ENCODE assay signal across 9 cellular contexts in the genomic region with DNA sequence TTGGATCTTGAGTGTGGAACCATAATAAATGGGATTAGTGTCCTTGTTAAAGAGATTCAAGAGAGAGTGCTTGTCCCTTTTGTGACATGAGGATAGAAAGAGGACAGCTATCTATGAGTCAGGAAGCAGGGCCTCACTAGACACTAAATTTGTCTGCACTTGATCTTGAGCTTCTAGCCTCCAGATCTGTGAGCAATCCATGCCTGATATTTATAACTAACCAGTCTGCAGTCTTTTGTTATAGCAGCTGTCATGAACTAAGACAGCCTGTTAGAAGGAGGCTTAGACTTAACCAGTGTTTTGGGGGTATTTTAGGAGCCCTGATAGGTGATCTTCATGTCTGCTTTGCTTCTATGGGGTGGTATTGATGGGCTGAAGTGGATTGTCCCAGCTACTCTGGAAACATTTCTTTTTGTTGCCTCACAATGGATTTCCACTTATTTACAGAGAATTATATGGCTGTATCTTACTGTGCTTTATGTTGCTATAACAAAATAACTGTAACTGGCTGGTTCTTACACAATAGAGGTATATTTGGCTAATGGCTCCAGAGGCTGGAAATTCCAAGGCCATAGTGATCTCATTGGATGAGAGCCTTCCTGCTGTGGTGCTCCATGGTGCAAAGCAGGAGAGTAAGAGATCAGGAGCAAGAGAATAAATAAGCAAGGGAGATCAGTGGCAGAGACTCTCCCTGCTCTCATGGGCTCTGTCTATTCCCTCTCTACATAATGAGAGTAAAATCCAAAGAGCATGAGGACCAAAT. TPM values are rescaled to one million over a fixed set of nuclear protein-coding genes. Genes with fewer than 3 reads are reported as not detected.
A peak's percentile ranks its signal among the peaks of the same experiment; 100 is the strongest.
DNase-seq lines count a peak whose midpoint lies in the region; ATAC-seq and TF ChIP-seq lines count a peak whose summit lies in the region.
"Had no signal": no experiment of that assay in that cellular context is flagged by ENCODE, and none has a peak within 500 bp of the region (broad histone marks: within the 10 kb centered on the region; RNA-seq: fewer than 3 reads in every experiment).

No MANE protein-coding gene starts in this region.

- peak overlapping the region; percentile 63 for H3K27ac ChIP-seq in colonic mucosa
- H3K27ac ChIP-seq in right lobe of liver, result peak overlapping the region; percentile 77 to 92 (median 85)
- H3K27ac ChIP-seq in stomach, result peak overlapping the region; percentile 73 to 88 (median 82)

- H3K4me1 Mint-ChIP-seq in HFFc6 (ENCODE audit: low read depth), result peaks cover 19% of the 10 kb centered on the region

- TF ChIP-seq POLR2A in right lobe of liver (IDR thresholded peaks at IDR 0.05) (no peak), stomach (IDR thresholded peaks at IDR 0.05) (no peak)

- no peaks in the 10 kb centered on the region for H3K27me3 ChIP-seq in colonic mucosa
- H3K27me3 ChIP-seq in right lobe of liver, result no peaks in the 10 kb centered on the region
- H3K27me3 ChIP-seq in stomach, result no peaks in the 10 kb centered on the region

- no peaks in the 10 kb centered on the region for H3K9me3 Mint-ChIP-seq in HFFc6

- ATAC-seq in right lobe of liver (peak; percentile 51 to 64 (median 58)), GM21526 (IDR thresholded peaks at IDR 0.05; ENCODE audit: low FRiP score, unreplicated experiment) (no peak), HG02798 (IDR thresholded peaks at IDR 0.05; ENCODE audit: poor library complexity, unreplicated experiment) (no peak), GM18517 (IDR thresholded peaks at IDR 0.05; ENCODE audit: unreplicated experiment) (no peak)

- TF ChIP-seq CTCF in HFFc6 (IDR thresholded peaks at IDR 0.05) (no peak), colonic mucosa (IDR thresholded peaks at IDR 0.05) (no peak), right lobe of liver (IDR thresholded peaks at IDR 0.05) (no peak), stomach (IDR thresholded peaks at IDR 0.05) (no peak)

- intact Hi-C loops in colonic mucosa (cut with DNase I), result no loop called here
- intact Hi-C loops in right lobe of liver (cut with DNase I), result no loop called here
- intact Hi-C loops in stomach (cut with DNase I; ENCODE audit: low total_unique reads), result no loop called here

- H3K27ac Mint-ChIP-seq in HFFc6, result peak overlapping the region; percentile 89

- DNase-seq in HFFc6, result no peak
- DNase-seq in colonic mucosa, result no peak
- DNase-seq in right lobe of liver, result no peak
- no peak for DNase-seq in stomach
- DNase-seq in 8988T, result no peak
- DNase-seq: activated effector memory CD4-positive, alpha-beta T cell treated with anti-CD3 and anti-CD28 coated beads, Interleukin-2, amount 50 U/mL, for 16 hours had no signal

- peaks cover 4% of the 10 kb centered on the region for H3K27me3 Mint-ChIP-seq in HFFc6 (ENCODE audit: insufficient read depth)

- H3K9ac ChIP-seq in colonic mucosa (ENCODE audit: low read depth in 2 of 2, low read length in 2 of 2), result peak overlapping the region in 1 of 2 donors; percentile 72

- H3K4me3 ChIP-seq in colonic mucosa (no peak overlapping the region), right lobe of liver (peak overlapping the region in 1 of 3 donors; percentile 27), stomach (peak overlapping the region in 1 of 4 donors; percentile 5)

- peak overlapping the region; percentile 68; the same call in 1 of the 2 replicates for H3K4me3 Mint-ChIP-seq in HFFc6

- no peak for TF ChIP-seq EP300 in stomach (IDR thresholded peaks at IDR 0.05)

- no peaks in the 10 kb centered on the region for H3K36me3 ChIP-seq in colonic mucosa
- H3K36me3 ChIP-seq in right lobe of liver, result no peaks in the 10 kb centered on the region
- H3K36me3 ChIP-seq in stomach, result no peaks in the 10 kb centered on the region

- no peaks in the 10 kb centered on the region for H3K9me3 ChIP-seq in colonic mucosa
- no peaks in the 10 kb centered on the region for H3K9me3 ChIP-seq in right lobe of liver
- no peaks in the 10 kb centered on the region for H3K9me3 ChIP-seq in stomach

- no peaks in the 10 kb centered on the region for H3K36me3 Mint-ChIP-seq in HFFc6 (ENCODE audit: low read depth)

- H3K4me1 ChIP-seq in colonic mucosa, result peaks cover 5% of the 10 kb centered on the region
- peaks cover 0 to 61% (median 16%) of the 10 kb centered on the region in 4 donors for H3K4me1 ChIP-seq in right lobe of liver
- H3K4me1 ChIP-seq in stomach, result peaks cover 9 to 27% (median 25%) of the 10 kb centered on the region in 4 donors

RNA-seq across cellular contexts. Expression of gene AKR1C3, which starts 23.4 kb away (rescaled TPM):
- total RNA-seq in HFFc6 (2021; fragmentation: NEBNext Ultra II Directional; extraction: Animal tissue kit (Norgen Biotek cat#: 25700)), result under 1 TPM in 4 of 6 experiments, not detected in 2; 0.28 to 0.84 (median 0.59) TPM
- total RNA-seq in colonic mucosa, result 100 to 1,000 TPM in 1 of 2 donors, 10 to 100 TPM in 1; 75.6 to 257 TPM
- total RNA-seq in right lobe of liver, result 100 to 1,000 TPM; 169 to 782 (median 334) TPM
- 100 to 1,000 TPM in 4 of 5 donors, 10 to 100 TPM in 1; 28.1 to 228 (median 191) TPM for total RNA-seq in stomach
- 100 to 1,000 TPM in 2 of 3 donors, 10 to 100 TPM in 1; 35.2 to 883 (median 158) TPM for polyA plus RNA-seq in stomach

Comparison
In these comparisons a context has a peak if more than half of its experiments do, and no peak if none do; other contexts are left out.
1. ATAC-seq: peak in right lobe of liver (4 of 4); none in GM21526 (single experiment), HG02798 (single experiment) and GM18517 (single experiment).
2. RNA of gene AKR1C3, which starts 23.4 kb away (total RNA-seq): 169 to 782 TPM in right lobe of liver, 75.6 to 257 TPM in colonic mucosa and 28.1 to 228 TPM in stomach; 0.28 to 0.84 TPM in HFFc6; every median in the first group is over 10 times any median in the second.
3. Peak in every context shown above with its lines, with median percentiles within 50 percentile points of each other: H3K27ac ChIP-seq.